ENCODE assay signal across 25 cellular contexts in the genomic region with DNA sequence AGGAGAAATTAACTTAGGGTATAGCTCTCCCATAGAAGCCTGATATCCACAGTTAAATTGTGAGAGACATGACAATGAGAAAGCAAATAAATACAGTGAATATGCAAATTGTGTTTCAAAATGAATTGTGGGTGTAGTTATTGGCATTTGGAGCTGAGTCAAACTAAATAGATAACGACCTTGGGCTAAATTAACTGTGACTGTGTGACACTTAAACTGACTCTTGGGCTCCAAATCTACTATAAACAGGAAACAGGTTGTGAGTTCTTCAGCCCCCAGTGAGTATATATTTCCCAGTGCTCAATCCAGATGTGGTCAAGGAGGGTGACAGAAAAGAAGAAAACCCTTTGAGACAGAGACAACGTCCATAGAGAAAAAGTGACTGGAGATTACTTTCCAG. TPM values are rescaled to one million over a fixed set of nuclear protein-coding genes. Genes with fewer than 3 reads are reported as not detected.
"Had no signal": no experiment of that assay in that cellular context is flagged by ENCODE, and none has a peak within 500 bp of the region (broad histone marks: within the 10 kb centered on the region; RNA-seq: fewer than 3 reads in every experiment).

No MANE protein-coding gene starts in this region.

- H3K9me3 ChIP-seq: MG63, Peyer's patch, SJCRH30 had no signal

- ATAC-seq: Right ventricle myocardium inferior, SK-N-SH treated with all-trans-retinoic acid at 6 μM for 48 hours had no signal

- H3K36me3 ChIP-seq: MG63, Peyer's patch, SJCRH30 had no signal

- H3K4me1 ChIP-seq: Peyer's patch, SJCRH30 had no signal

- H3K4me3 ChIP-seq: MG63, PC-9, Peyer's patch, SJCRH30 had no signal

- H3K27me3 ChIP-seq: MG63, Peyer's patch, SJCRH30 had no signal

- DNase-seq: Karpas-422; KG1; MG63; NCI-H1092; NCI-H1105 treated with DMSO at 0.1 percent for 48 hours; NCI-H1417 treated with DMSO at 0.1 percent for 48 hours; NCI-H146; NCI-H1694 treated with DMSO at 0.1 percent for 48 hours; NCI-H1930; NCI-H2081; NCI-H2107; NCI-H2227 treated with DMSO at 0.1 percent for 48 hours; NCI-H524; NCI-H526 treated with DMSO at 0.1 percent for 48 hours; NCI-H748 treated with DMSO at 0.1 percent for 48 hours; NK-92 treated with Interleukin-12 subunit alpha and Interleukin-12 subunit beta, amount 100 ng/mL, for 24 hours; PC-9; Peyer's patch; SHP77 treated with DMSO at 0.1 percent for 48 hours; SJCRH30 had no signal

- H3K27ac ChIP-seq: PC-9, Peyer's patch, SJCRH30 had no signal

RNA-seq across cellular contexts. Expression of a gene that starts 11.3 kb away (rescaled TPM):
- total RNA-seq: HT-29, NCI-H460, OCI-LY7, PC-9, Peyer's patch, Right ventricle myocardium inferior, SJCRH30 had no signal
